ENCODE assay signal across 12 cellular contexts in the genomic region with DNA sequence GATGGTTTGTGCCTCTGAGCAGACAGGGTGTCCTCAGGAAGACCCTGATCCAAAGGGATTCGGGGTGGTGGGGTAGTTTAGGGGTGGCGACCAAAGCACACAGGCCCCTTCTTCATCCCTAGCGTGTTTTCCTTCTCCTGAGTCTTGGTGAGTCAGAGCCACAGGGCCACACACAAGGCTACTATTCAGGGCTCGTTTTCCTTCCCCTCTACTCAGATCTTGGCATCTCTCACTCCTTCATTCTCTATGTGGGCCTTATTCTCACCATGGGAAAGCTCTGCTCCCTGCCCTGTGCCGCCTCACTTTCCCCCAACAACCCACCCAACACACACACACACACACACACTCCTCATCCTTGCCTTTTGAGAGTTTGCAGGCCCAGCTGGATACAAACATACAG. TPM values are rescaled to one million over a fixed set of nuclear protein-coding genes. Genes with fewer than 3 reads are reported as not detected.
DNase-seq lines count a peak whose midpoint lies in the region; ATAC-seq and TF ChIP-seq lines count a peak whose summit lies in the region.
"Had no signal": no experiment of that assay in that cellular context is flagged by ENCODE, and none has a peak within 500 bp of the region (broad histone marks: within the 10 kb centered on the region; RNA-seq: fewer than 3 reads in every experiment).

No MANE protein-coding gene starts in this region.

- TF ChIP-seq CTCF in SU-DHL-6 (IDR thresholded peaks at IDR 0.05; ENCODE audit: insufficient read depth, low read length, poor library complexity, severe bottlenecking) (no peak), progenitor cell of endocrine pancreas (IDR thresholded peaks at IDR 0.05; ENCODE audit: unreplicated experiment) (no peak)

- peaks cover 7% of the 10 kb centered on the region; the same call in 1 of the 2 replicates for H3F3A ChIP-seq in SU-DHL-6 (ENCODE audit: insufficient read depth)

- peak overlapping the region; percentile 96 for H2AFZ ChIP-seq in SU-DHL-6 (ENCODE audit: low read depth, low read length, severe bottlenecking)

- no peak overlapping the region for H3K4me3 Mint-ChIP-seq in progenitor cell of endocrine pancreas (ENCODE audit: low read depth)
- no peak overlapping the region for H3K4me3 Mint-ChIP-seq in activated CD4-positive, alpha-beta T cell treated with anti-CD3 and anti-CD28 coated beads, Interleukin-2, amount 10 ng/mL, durations not matched to agents 7 days and 5 days

- no peaks in the 10 kb centered on the region for H3K9me2 ChIP-seq in SU-DHL-6 (replicated peaks; ENCODE audit: insufficient read depth, low read length)

- H3K27ac Mint-ChIP-seq in progenitor cell of endocrine pancreas, result peak overlapping the region; percentile 1
- no peak overlapping the region for H3K27ac Mint-ChIP-seq in activated CD4-positive, alpha-beta T cell treated with anti-CD3 and anti-CD28 coated beads, Interleukin-2, amount 10 ng/mL, durations not matched to agents 7 days and 5 days

- H3K9me3 Mint-ChIP-seq in progenitor cell of endocrine pancreas (ENCODE audit: low read depth), result no peaks in the 10 kb centered on the region
- H3K9me3 Mint-ChIP-seq in activated CD4-positive, alpha-beta T cell treated with anti-CD3 and anti-CD28 coated beads, Interleukin-2, amount 10 ng/mL, durations not matched to agents 7 days and 5 days, result no peaks in the 10 kb centered on the region
- H3K9me3 Mint-ChIP-seq: natural killer cell had no signal

- no peaks in the 10 kb centered on the region for H3K79me2 ChIP-seq in SU-DHL-6 (ENCODE audit: insufficient read depth, low read length)

- ATAC-seq in HG03432 (IDR thresholded peaks at IDR 0.05; ENCODE audit: unreplicated experiment), result no peak

- H3K27me3 ChIP-seq in SU-DHL-6 (ENCODE audit: low read length), result no peaks in the 10 kb centered on the region
- H3K27me3 ChIP-seq: BLaER1 treated with 17β-estradiol and CSF1 and Interleukin-3, amounts not matched to agents 10 nM and 100 nM had no signal

- peaks cover 49% of the 10 kb centered on the region for H3K27me3 Mint-ChIP-seq in progenitor cell of endocrine pancreas
- H3K27me3 Mint-ChIP-seq in activated CD4-positive, alpha-beta T cell treated with anti-CD3 and anti-CD28 coated beads, Interleukin-2, amount 10 ng/mL, durations not matched to agents 7 days and 5 days, result peaks cover 18% of the 10 kb centered on the region

- H4K20me1 ChIP-seq in SU-DHL-6 (ENCODE audit: low read depth, low read length), result no peaks in the 10 kb centered on the region
- H4K20me1 ChIP-seq: BLaER1 treated with 17β-estradiol and CSF1 and Interleukin-3, amounts not matched to agents 10 nM and 100 nM had no signal

- H3K4me3 ChIP-seq in SU-DHL-6 (ENCODE audit: insufficient read depth, low read length, poor library complexity, severe bottlenecking), result no peak overlapping the region

- DNase-seq in AG20443 (ENCODE audit: low spot score), result peak; percentile 42
- DNase-seq in fibroblast of gingiva (ENCODE audit: low read depth), result peak; percentile 17
- DNase-seq in progenitor cell of endocrine pancreas (ENCODE audit: low spot score, unreplicated experiment), result no peak
- DNase-seq in activated CD4-positive, alpha-beta T cell treated with anti-CD3 and anti-CD28 coated beads, Interleukin-2, amount 10 ng/mL, durations not matched to agents 7 days and 5 days, result no peak
- no peak for DNase-seq in NCI-H345 (lab: John Stamatoyannopoulos, UW)
- DNase-seq in GM19238 (ENCODE audit: insufficient read length, low spot score), result no peak
- DNase-seq: activated naive CD4-positive, alpha-beta T cell; natural killer cell; T1000 had no signal

- H3K9ac ChIP-seq in SU-DHL-6 (ENCODE audit: low read length), result no peak overlapping the region

- H3K9me3 ChIP-seq in SU-DHL-6 (ENCODE audit: insufficient read depth, low read length), result no peaks in the 10 kb centered on the region
- H3K9me3 ChIP-seq: BLaER1 treated with 17β-estradiol and CSF1 and Interleukin-3, amounts not matched to agents 10 nM and 100 nM had no signal

- H3K36me3 Mint-ChIP-seq in progenitor cell of endocrine pancreas (ENCODE audit: insufficient read depth), result no peaks in the 10 kb centered on the region
- H3K36me3 Mint-ChIP-seq in activated CD4-positive, alpha-beta T cell treated with anti-CD3 and anti-CD28 coated beads, Interleukin-2, amount 10 ng/mL, durations not matched to agents 7 days and 5 days (ENCODE audit: low read depth), result no peaks in the 10 kb centered on the region
- H3K36me3 Mint-ChIP-seq: natural killer cell had no signal

- POLR2A ChIA-PET in activated CD4-positive, alpha-beta T cell treated with anti-CD3 and anti-CD28 coated beads, Interleukin-2, amount 10 ng/mL, durations not matched to agents 7 days and 5 days (lab: Charles Lee), result no interaction called here

- no peak overlapping the region for H3K27ac ChIP-seq in SU-DHL-6 (ENCODE audit: low read depth, low read length)

- no peak overlapping the region for H3K4me2 ChIP-seq in SU-DHL-6 (ENCODE audit: low read depth, low read length, poor library complexity, severe bottlenecking)

- H3K4me1 Mint-ChIP-seq in progenitor cell of endocrine pancreas (ENCODE audit: low read depth), result peaks cover 41% of the 10 kb centered on the region
- peaks cover 16% of the 10 kb centered on the region for H3K4me1 Mint-ChIP-seq in activated CD4-positive, alpha-beta T cell treated with anti-CD3 and anti-CD28 coated beads, Interleukin-2, amount 10 ng/mL, durations not matched to agents 7 days and 5 days

- no peaks in the 10 kb centered on the region for H3K36me3 ChIP-seq in SU-DHL-6 (ENCODE audit: low read length)

- CTCF ChIA-PET in activated CD4-positive, alpha-beta T cell treated with anti-CD3 and anti-CD28 coated beads, Interleukin-2, amount 10 ng/mL, durations not matched to agents 7 days and 5 days (lab: Charles Lee), result interaction anchor here (0.6 to 7.0 kb wide), 3 partner anchors 57 to 141 kb away, joined by 3 to 34 read pairs (median 6); no protein-coding TSS in a partner anchor

RNA-seq across cellular contexts. Expression of gene WNT2B, which starts 43.6 kb away (rescaled TPM):
- total RNA-seq in progenitor cell of endocrine pancreas, result 0.77 and 1.6 TPM in 2 replicates
- not detected for total RNA-seq in activated CD4-positive, alpha-beta T cell treated with anti-CD3 and anti-CD28 coated beads, Interleukin-2, amount 10 ng/mL, durations not matched to agents 7 days and 5 days

Comparison
In these comparisons a context has a peak if more than half of its experiments do, and no peak if none do; other contexts are left out.
1. DNase-seq: peak in AG20443 (single experiment) and fibroblast of gingiva (single experiment); none in progenitor cell of endocrine pancreas (single experiment), activated CD4-positive, alpha-beta T cell treated with anti-CD3 and anti-CD28 coated beads, Interleukin-2, amount 10 ng/mL, durations not matched to agents 7 days and 5 days (single experiment), NCI-H345 (single experiment) and GM19238 (single experiment).